9 cellular contexts compared by ENCODE assay signal in the genomic region with DNA sequence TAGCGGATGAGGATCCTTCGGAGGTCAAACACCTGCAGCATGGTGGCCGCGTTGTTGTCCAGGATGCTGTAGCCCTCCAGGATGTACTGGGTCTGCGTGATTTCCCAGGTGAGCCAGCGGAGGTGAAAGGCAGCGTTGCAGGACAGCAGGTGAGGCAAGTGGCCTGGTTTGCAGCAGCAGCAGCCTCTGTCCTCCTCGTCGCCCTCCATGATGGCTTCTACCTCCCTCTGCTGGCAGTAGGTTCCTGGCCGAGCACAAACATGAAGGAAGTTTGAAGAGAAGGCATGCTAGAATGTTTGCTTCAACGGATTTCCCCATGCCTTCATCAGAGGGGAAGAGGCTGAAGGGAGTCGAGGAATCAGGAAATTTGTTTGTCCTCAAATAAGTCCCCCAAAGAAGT.
DNase-seq lines count a peak whose midpoint lies in the region; ATAC-seq and TF ChIP-seq lines count a peak whose summit lies in the region.
"Had no signal": no experiment of that assay in that cellular context is flagged by ENCODE, and none has a peak within 500 bp of the region (broad histone marks: within the 10 kb centered on the region; RNA-seq: fewer than 3 reads in every experiment).

No MANE protein-coding gene starts in this region.

- H3K27me3 Mint-ChIP-seq in WTC11 (ENCODE audit: low read depth) (no peaks in the 10 kb centered on the region), natural killer cell (ENCODE audit: low read depth in 2 of 2) (peaks cover 0 to 2% of the 10 kb centered on the region in 2 donors)
- H3K27me3 Mint-ChIP-seq: T-cell had no signal

- DNase-seq in GDM1 (lab: John Stamatoyannopoulos, UW) = peak; percentile 4
- peak; percentile 80 for DNase-seq in LNCaP clone FGC (ENCODE audit: low read depth)
- peak; percentile 71 for DNase-seq in WTC11 (ENCODE audit: low spot score)
- DNase-seq in iPS DF 19.7 (ENCODE audit: low read depth, low spot score) = peak; percentile 25
- DNase-seq in natural killer cell = no peak

- POLR2A ChIA-PET in WTC11 (lab: Charles Lee) = no interaction called here

- no peaks in the 10 kb centered on the region for H3K9me3 Mint-ChIP-seq in WTC11
- H3K9me3 Mint-ChIP-seq in natural killer cell = no peaks in the 10 kb centered on the region
- H3K9me3 Mint-ChIP-seq: T-cell had no signal

- peak; percentile 90 for ATAC-seq in WTC11
- no peak for ATAC-seq in HG03520 (IDR thresholded peaks at IDR 0.05; ENCODE audit: unreplicated experiment)
- no peak for ATAC-seq in natural killer cell
- ATAC-seq in HG02981 (IDR thresholded peaks at IDR 0.05; ENCODE audit: unreplicated experiment) = no peak
- no peak for ATAC-seq in GM21360 (IDR thresholded peaks at IDR 0.05; ENCODE audit: unreplicated experiment)
- ATAC-seq: T-cell had no signal

- peaks cover 37% of the 10 kb centered on the region for H3K4me1 Mint-ChIP-seq in WTC11
- H3K4me1 Mint-ChIP-seq in natural killer cell = no peaks in the 10 kb centered on the region

- intact Hi-C loops in natural killer cell (cut with micrococcal nuclease) = no loop called here

- CTCF ChIA-PET in WTC11 (lab: Charles Lee) = interaction anchor here (0.9 to 1.4 kb wide), 4 partner anchors 12 to 413 kb away, joined by 3 to 4 read pairs (median 4); a partner anchor contains a TSS

- H3K27ac Mint-ChIP-seq in WTC11 (0 out of 2 replicates have a peak overlapping the region, but pooled peaks have one; percentile 24), natural killer cell (no peak overlapping the region)
- H3K27ac Mint-ChIP-seq: T-cell had no signal

- peak; percentile 78 for TF ChIP-seq CTCF in LNCaP clone FGC (IDR thresholded peaks at IDR 0.05; ENCODE audit: control insufficient read depth, extremely low read depth, insufficient read depth)
- 0 out of 2 replicates have a peak, but pooled peaks have one; percentile 28 for TF ChIP-seq CTCF in WTC11 (IDR thresholded peaks at IDR 0.05)
- no peak for TF ChIP-seq CTCF in natural killer cell (IDR thresholded peaks at IDR 0.05)

- peaks cover 17% of the 10 kb centered on the region for H3K36me3 Mint-ChIP-seq in WTC11
- H3K36me3 Mint-ChIP-seq in natural killer cell = no peaks in the 10 kb centered on the region

- H3K4me3 Mint-ChIP-seq in WTC11 (no peak overlapping the region), natural killer cell (no peak overlapping the region)
- H3K4me3 Mint-ChIP-seq: T-cell had no signal

- H3K4me3 ChIP-seq in LNCaP clone FGC (ENCODE audit: low read depth, low read length) = peak overlapping the region; percentile 47

TF ChIP-seq in WTC11, 78 proteins besides CTCF, POLR2A, EP300 and RAD21:
- TF ChIP-seq, protein P1, sequence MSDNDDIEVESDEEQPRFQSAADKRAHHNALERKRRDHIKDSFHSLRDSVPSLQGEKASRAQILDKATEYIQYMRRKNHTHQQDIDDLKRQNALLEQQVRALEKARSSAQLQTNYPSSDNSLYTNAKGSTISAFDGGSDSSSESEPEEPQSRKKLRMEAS (CRISPR knock-in tag; IDR thresholded peaks at IDR 0.05) = peak; percentile 43; the same call in 1 of the 2 replicates
- TF ChIP-seq, protein P2, sequence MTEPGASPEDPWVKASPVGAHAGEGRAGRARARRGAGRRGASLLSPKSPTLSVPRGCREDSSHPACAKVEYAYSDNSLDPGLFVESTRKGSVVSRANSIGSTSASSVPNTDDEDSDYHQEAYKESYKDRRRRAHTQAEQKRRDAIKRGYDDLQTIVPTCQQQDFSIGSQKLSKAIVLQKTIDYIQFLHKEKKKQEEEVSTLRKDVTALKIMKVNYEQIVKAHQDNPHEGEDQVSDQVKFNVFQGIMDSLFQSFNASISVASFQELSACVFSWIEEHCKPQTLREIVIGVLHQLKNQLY (CRISPR knock-in tag; IDR thresholded peaks at IDR 0.05) = no peak
TF ChIP-seq in WTC11: peak in this region for 1.
